ENCODE assay signal across 13 cellular contexts in genomic region chr7:74059681-74060588, GRCh38. TPM values are rescaled to one million over a fixed set of nuclear protein-coding genes. Genes with fewer than 3 reads are reported as not detected.
DNase-seq lines count a peak whose midpoint lies in the region; ATAC-seq, FAIRE-seq and TF ChIP-seq lines count a peak whose summit lies in the region.
"Had no signal": no experiment of that assay in that cellular context is flagged by ENCODE, and none has a peak within 500 bp of the region (broad histone marks: within the 10 kb centered on the region; RNA-seq: fewer than 3 reads in every experiment).

No MANE protein-coding gene starts in this region.

- H3K4me1 ChIP-seq in HCT116 (ENCODE audit: control insufficient read depth in 1 of 2, insufficient read depth in 2 of 2, low read length in 2 of 2), result peaks cover 15 to 31% of the 10 kb centered on the region in 2 experiments
- H3K4me1 ChIP-seq in RWPE2 (ENCODE audit: insufficient read depth, poor library complexity, severe bottlenecking), result no peaks in the 10 kb centered on the region
- H3K4me1 ChIP-seq in foreskin keratinocyte, result no peaks in the 10 kb centered on the region
- no peaks in the 10 kb centered on the region for H3K4me1 ChIP-seq in A673 (ENCODE audit: insufficient read depth, low read length, poor library complexity, severe bottlenecking)

- FAIRE-seq in GM19239 (lab: Jason Lieb, UNC), result no peak

- peak; percentile 33 for DNase-seq in HCT116 (ENCODE audit: low read depth, low spot score)
- peak; percentile 87 for DNase-seq in RWPE2 (ENCODE audit: low spot score)
- peak; percentile 33 to 62 for DNase-seq in foreskin keratinocyte
- DNase-seq in renal cortical epithelial cell (ENCODE audit: low read depth), result peak; percentile 72
- no peak for DNase-seq in A673 (ENCODE audit: low spot score)
- no peak for DNase-seq in GM19239 (ENCODE audit: insufficient read length, low spot score)
- DNase-seq: NCI-H510A; stimulated activated CD8-positive, alpha-beta memory T cell treated with anti-CD3 and anti-CD28 coated beads, Interleukin-4, amount 100 ng/mL, for 48 hours had no signal

- H3K9me2 ChIP-seq in HCT116 (ENCODE audit: insufficient read depth), result no peaks in the 10 kb centered on the region

- H3K9me3 ChIP-seq in HCT116 (ENCODE audit: control insufficient read depth in 1 of 2, insufficient read depth in 1 of 2, low read depth in 1 of 2, low read length in 2 of 2) (no peaks in the 10 kb centered on the region), RWPE2 (ENCODE audit: severe bottlenecking) (no peaks in the 10 kb centered on the region), A673 (ENCODE audit: low read depth, low read length, poor library complexity, severe bottlenecking) (no peaks in the 10 kb centered on the region)

- H3K36me3 ChIP-seq in HCT116 (ENCODE audit: control insufficient read depth in 1 of 2, insufficient read depth in 2 of 2, low read length in 2 of 2) (no peaks in the 10 kb centered on the region), RWPE2 (ENCODE audit: low read depth) (no peaks in the 10 kb centered on the region), A673 (ENCODE audit: insufficient read depth, low read length, poor library complexity, severe bottlenecking) (no peaks in the 10 kb centered on the region)

- CTCF ChIA-PET in HCT116 (lab: Charles Lee), result interaction anchor here (1.0 to 1.8 kb wide), 7 partner anchors 8 to 141 kb away, joined by 3 to 8 read pairs (median 4); no protein-coding TSS in a partner anchor
- CTCF ChIA-PET in A673 (lab: Charles Lee), result no interaction called here

- no peak for TF ChIP-seq RAD21 in HCT116 (IDR thresholded peaks at IDR 0.05; ENCODE audit: low read depth)

- peak overlapping the region in 1 of 2 experiments; percentile 26; a peak in 1 of 4 replicates for H3K4me3 ChIP-seq in HCT116 (replicated peaks in 1 of 2; ENCODE audit: low read depth in 1 of 2, low read length in 2 of 2)
- H3K4me3 ChIP-seq in RWPE2 (ENCODE audit: severe bottlenecking), result no peak overlapping the region
- H3K4me3 ChIP-seq in A673 (ENCODE audit: low read depth, low read length, poor library complexity, severe bottlenecking), result no peak overlapping the region

- H3K4me2 ChIP-seq in HCT116 (ENCODE audit: low read length), result peak overlapping the region; percentile 52

- H3K27me3 ChIP-seq in HCT116 (ENCODE audit: insufficient read depth, low read length), result peaks cover 3% of the 10 kb centered on the region
- no peaks in the 10 kb centered on the region for H3K27me3 ChIP-seq in RWPE2 (ENCODE audit: insufficient read depth, poor library complexity, severe bottlenecking)
- peaks cover 40% of the 10 kb centered on the region for H3K27me3 ChIP-seq in foreskin keratinocyte
- H3K27me3 ChIP-seq in A673 (replicated peaks; ENCODE audit: insufficient read depth, low read depth, low read length, poor library complexity), result no peaks in the 10 kb centered on the region

- no peaks in the 10 kb centered on the region for H3K79me2 ChIP-seq in HCT116 (ENCODE audit: insufficient read depth, low read length)

- BruUV-seq in HCT116 (replicated peaks; lab: Mats Ljungman, UMichigan), result no TSS peak
- BruUV-seq in A673 (replicated peaks; lab: Mats Ljungman, UMichigan), result no TSS peak

- peak overlapping the region; percentile 43 for H2AFZ ChIP-seq in HCT116 (ENCODE audit: low read depth, low read length, poor library complexity, severe bottlenecking)

- no peak for TF ChIP-seq POLR2A in HCT116 (IDR thresholded peaks at IDR 0.05; ENCODE audit: borderline replicate concordance, extremely low read depth, insufficient read depth, insufficient read length)

- TF ChIP-seq CTCF in HCT116 (IDR thresholded peaks at IDR 0.05 in 2 of 3, conservative IDR thresholded peaks at IDR 0.05 in 1 of 3; ENCODE audit: borderline replicate concordance in 1 of 3, insufficient read depth in 1 of 3, low read depth in 2 of 3, low read length in 2 of 3) (peak in 2 of 3 experiments; percentile 21 to 49; a peak in 2 of 6 replicates), RWPE2 (IDR thresholded peaks at IDR 0.05; ENCODE audit: poor library complexity, severe bottlenecking) (peak; percentile 30), foreskin keratinocyte (conservative IDR thresholded peaks at IDR 0.05) (peak; percentile 25), A673 (conservative IDR thresholded peaks at IDR 0.05; ENCODE audit: low read depth, low read length) (no peak)

- peak overlapping the region; percentile 51; the same call in 1 of the 2 replicates for H3K27ac ChIP-seq in HCT116 (ENCODE audit: low read depth, low read length)
- no peak overlapping the region for H3K27ac ChIP-seq in RWPE2 (ENCODE audit: poor library complexity, severe bottlenecking)
- H3K27ac ChIP-seq in foreskin keratinocyte, result no peak overlapping the region
- no peak overlapping the region for H3K27ac ChIP-seq in A673 (ENCODE audit: low read depth, low read length, poor library complexity, severe bottlenecking)

- RAD21 ChIA-PET in HCT116 (lab: Charles Lee; ENCODE audit: low non-redundant PET in 1 of 2, low total read pairs in 2 of 2, uncharacterized antibody in 2 of 2, unreplicated experiment in 2 of 2), result interaction anchor here in 1 of 2 experiments (0.6 kb wide), 2 partner anchors 250 to 340 kb away, joined by 3 to 4 read pairs; no protein-coding TSS in a partner anchor

- no peaks in the 10 kb centered on the region for H4K20me1 ChIP-seq in HCT116 (ENCODE audit: insufficient read depth)

- intact Hi-C loops in HCT116 (cut with micrococcal nuclease), result no loop called here
- intact Hi-C loops in A673 (cut with micrococcal nuclease; ENCODE audit: unreplicated experiment), result no loop called here

- H3K9ac ChIP-seq in HCT116 (ENCODE audit: low read length), result no peak overlapping the region

- POLR2A ChIA-PET in HCT116 (lab: Charles Lee), result interaction anchor here (1.7 kb wide), 1 partner anchor 123 kb away, joined by 5 read pairs; no protein-coding TSS in a partner anchor
- POLR2A ChIA-PET in A673 (lab: Charles Lee; ENCODE audit: low non-redundant PET), result no interaction called here

- ATAC-seq in HCT116 (peak; percentile 73), RWPE2 (ENCODE audit: low read depth) (peak; percentile 60), foreskin keratinocyte (peak; percentile 72), HG02759 (IDR thresholded peaks at IDR 0.05; ENCODE audit: unreplicated experiment) (no peak), HG02610 (IDR thresholded peaks at IDR 0.05; ENCODE audit: unreplicated experiment) (no peak)
- ATAC-seq: sciatic nerve had no signal

TF ChIP-seq in HCT116, 20 proteins besides CTCF, POLR2A, EP300 and RAD21:
- TF ChIP-seq FOSL1 (IDR thresholded peaks at IDR 0.05; ENCODE audit: low read depth), result no peak
- peak; percentile 44; the same call in 1 of the 2 replicates for TF ChIP-seq POLR2AphosphoS5 (IDR thresholded peaks at IDR 0.05; ENCODE audit: low read depth, low read length)

RNA-seq across cellular contexts. Expression of gene LIMK1, which starts 23.7 kb away (rescaled TPM):
- total RNA-seq in HCT116 (2021; ENCODE audit: unreplicated experiment) (56.3 TPM), foreskin keratinocyte (23.8 and 26.3 TPM in 2 replicates), renal cortical epithelial cell (40.8 and 69.2 TPM in 2 replicates), A673 (2021) (59.3 and 60.2 TPM in 2 replicates)
- 43.5 and 53.3 TPM in 2 replicates for polyA plus RNA-seq in HCT116 (2012)
- polyA plus RNA-seq in foreskin keratinocyte, result 17.8 and 18.1 TPM in 2 replicates

RNA-seq across cellular contexts. Expression of gene ELN, which starts 32.0 kb away (rescaled TPM):
- total RNA-seq in HCT116 (2021; ENCODE audit: unreplicated experiment) (0.17 TPM), foreskin keratinocyte (not detected in 2 replicates), renal cortical epithelial cell (0.15 and 0.17 TPM in 2 replicates), A673 (2021) (47.6 and 65.9 TPM in 2 replicates)
- 0.07 and 0.09 TPM in 2 replicates for polyA plus RNA-seq in HCT116 (2012)
- not detected in 2 replicates for polyA plus RNA-seq in foreskin keratinocyte
- total RNA-seq: HT1080; T-helper 2 cell treated with Interferon-gamma antibody and Interleukin-4, amounts not matched to agents 100 ng/mL and 5 ng/mL, for 36 hours had no signal

Comparison
In these comparisons a context has a peak if more than half of its experiments do, and no peak if none do; other contexts are left out.
1. ATAC-seq: peak in HCT116 (single experiment), RWPE2 (single experiment) and foreskin keratinocyte (single experiment); none in HG02759 (single experiment) and HG02610 (single experiment).
2. DNase-seq: peak in HCT116 (single experiment), RWPE2 (single experiment), foreskin keratinocyte (2 of 2) and renal cortical epithelial cell (single experiment); none in A673 (single experiment) and GM19239 (single experiment).
3. RNA of gene ELN, which starts 32.0 kb away (total RNA-seq): 47.6 to 65.9 TPM in A673; 0.17 TPM in HCT116 (single experiment), 0.15 to 0.17 TPM in renal cortical epithelial cell and not detected in foreskin keratinocyte; every median in the first group is over 10 times any median in the second.